In the genomic region with DNA sequence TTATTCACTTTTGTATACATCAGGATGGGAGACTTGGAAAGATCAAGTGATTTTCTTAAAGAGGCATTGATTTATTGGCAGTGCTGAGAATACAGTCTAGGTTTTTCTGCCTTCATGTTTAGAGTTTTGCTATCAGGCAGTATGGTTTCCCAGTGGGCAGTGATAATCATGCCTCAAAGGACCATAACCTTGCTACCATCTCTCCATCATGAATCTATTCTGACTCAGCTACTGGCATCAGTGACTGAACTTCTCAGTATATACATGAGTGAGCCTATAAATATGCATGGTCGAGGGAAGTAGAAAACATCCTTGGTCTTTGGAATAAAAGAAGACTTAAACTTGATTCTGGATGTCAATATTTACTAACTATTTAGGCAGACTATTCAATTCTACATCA, we compare ENCODE assay signal across 1 cellular context.
TF ChIP-seq lines count a peak whose summit lies in the region.

No MANE protein-coding gene starts in this region.

TF ChIP-seq in SK-N-SH treated with all-trans-retinoic acid at 6 μM for 48 hours, 23 proteins besides CTCF, POLR2A, EP300 and RAD21 (continued from another document):
- TF ChIP-seq PATZ1 (CRISPR knock-in tag; IDR thresholded peaks at IDR 0.05; ENCODE audit: borderline replicate concordance) (no peak), ZNF70 (CRISPR knock-in tag; IDR thresholded peaks at IDR 0.05) (no peak), PPARA (CRISPR knock-in tag; IDR thresholded peaks at IDR 0.05; ENCODE audit: borderline replicate concordance) (no peak), ARNTL (CRISPR knock-in tag; IDR thresholded peaks at IDR 0.05; ENCODE audit: borderline replicate concordance, low read depth) (no peak), ISL1 (CRISPR knock-in tag; IDR thresholded peaks at IDR 0.05) (no peak)
- TF ChIP-seq, protein P1, sequence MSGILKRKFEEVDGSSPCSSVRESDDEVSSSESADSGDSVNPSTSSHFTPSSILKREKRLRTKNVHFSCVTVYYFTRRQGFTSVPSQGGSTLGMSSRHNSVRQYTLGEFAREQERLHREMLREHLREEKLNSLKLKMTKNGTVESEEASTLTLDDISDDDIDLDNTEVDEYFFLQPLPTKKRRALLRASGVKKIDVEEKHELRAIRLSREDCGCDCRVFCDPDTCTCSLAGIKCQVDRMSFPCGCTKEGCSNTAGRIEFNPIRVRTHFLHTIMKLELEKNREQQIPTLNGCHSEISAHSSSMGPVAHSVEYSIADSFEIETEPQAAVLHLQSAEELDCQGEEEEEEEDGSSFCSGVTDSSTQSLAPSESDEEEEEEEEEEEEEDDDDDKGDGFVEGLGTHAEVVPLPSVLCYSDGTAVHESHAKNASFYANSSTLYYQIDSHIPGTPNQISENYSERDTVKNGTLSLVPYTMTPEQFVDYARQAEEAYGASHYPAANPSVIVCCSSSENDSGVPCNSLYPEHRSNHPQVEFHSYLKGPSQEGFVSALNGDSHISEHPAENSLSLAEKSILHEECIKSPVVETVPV (CRISPR knock-in tag; IDR thresholded peaks at IDR 0.05), result no peak
